14 cellular contexts compared by ENCODE assay signal in genomic region chr20:32079655-32080109, GRCh38. TPM values are rescaled to one million over a fixed set of nuclear protein-coding genes. Genes with fewer than 3 reads are reported as not detected.
A peak's percentile ranks its signal among the peaks of the same experiment; 100 is the strongest.
DNase-seq lines count a peak whose midpoint lies in the region; ATAC-seq and TF ChIP-seq lines count a peak whose summit lies in the region.
"Had no signal": no experiment of that assay in that cellular context is flagged by ENCODE, and none has a peak within 500 bp of the region (broad histone marks: within the 10 kb centered on the region; RNA-seq: fewer than 3 reads in every experiment).

No MANE protein-coding gene starts in this region.

- H3K36me3 ChIP-seq in osteoblast (ENCODE audit: insufficient read depth, low read length): no peaks in the 10 kb centered on the region
- H3K36me3 ChIP-seq in naive thymus-derived CD4-positive, alpha-beta T cell (ENCODE audit: control insufficient read depth in 2 of 3, insufficient read depth in 3 of 3, low read length in 3 of 3): no peaks in the 10 kb centered on the region
- H3K36me3 ChIP-seq: MG63 had no signal

- ATAC-seq in WTC11 (peak; percentile 59), HG03460 (IDR thresholded peaks at IDR 0.05; ENCODE audit: unreplicated experiment) (no peak)
- no peak for ATAC-seq in naive thymus-derived CD4-positive, alpha-beta T cell
- ATAC-seq: PC-3 had no signal

- no peaks in the 10 kb centered on the region for H3K36me3 Mint-ChIP-seq in WTC11
- no peaks in the 10 kb centered on the region for H3K36me3 Mint-ChIP-seq in naive thymus-derived CD4-positive, alpha-beta T cell

- H3K27ac ChIP-seq in HL-60 (replicated peaks): peak overlapping the region; percentile 60
- no peak overlapping the region for H3K27ac ChIP-seq in osteoblast (ENCODE audit: low read depth, low read length)
- no peak overlapping the region for H3K27ac ChIP-seq in naive thymus-derived CD4-positive, alpha-beta T cell (ENCODE audit: low read depth, low read length)

- no peaks in the 10 kb centered on the region for H3K9me3 ChIP-seq in osteoblast (ENCODE audit: low read depth, low read length)
- no peaks in the 10 kb centered on the region for H3K9me3 ChIP-seq in naive thymus-derived CD4-positive, alpha-beta T cell (ENCODE audit: control insufficient read depth in 2 of 3, low read length in 3 of 3)
- H3K9me3 ChIP-seq: MG63, SK-N-SH had no signal

- 0 out of 2 replicates have a peak, but pooled peaks cover 4% of the 10 kb centered on the region for H3K4me1 Mint-ChIP-seq in WTC11
- H3K4me1 Mint-ChIP-seq in naive thymus-derived CD4-positive, alpha-beta T cell: no peaks in the 10 kb centered on the region

- H4K20me1 ChIP-seq in osteoblast (ENCODE audit: insufficient read depth, low read length): no peaks in the 10 kb centered on the region

- DNase-seq in ELF-1 (ENCODE audit: low read depth, low spot score) (peak; percentile 15), HL-60 (ENCODE audit: low read depth in 1 of 2, low spot score in 1 of 2) (no peak), WTC11 (ENCODE audit: low spot score) (no peak), osteoblast (ENCODE audit: insufficient read length, low spot score, missing footprints) (peak; percentile 70)
- no peak for DNase-seq in naive thymus-derived CD4-positive, alpha-beta T cell
- no peak for DNase-seq in activated T-cell treated with anti-CD3 and anti-CD28 coated beads, Interleukin-2, amount 50 U/mL, for 1 hour
- DNase-seq: C1 segment of cervical spinal cord, COR-L47, MG63, NCI-H1105 treated with DMSO at 0.1 percent for 48 hours, NCI-H2029, PC-3, SK-N-SH had no signal

- no peak for TF ChIP-seq CTCF in HL-60 (IDR thresholded peaks at IDR 0.05; ENCODE audit: insufficient read depth, low read length)
- TF ChIP-seq CTCF in WTC11 (IDR thresholded peaks at IDR 0.05): no peak
- TF ChIP-seq CTCF in osteoblast (IDR thresholded peaks at IDR 0.05; ENCODE audit: extremely low read depth, low read depth, low read length): no peak

- no peak overlapping the region for H3K4me3 Mint-ChIP-seq in WTC11
- H3K4me3 Mint-ChIP-seq in naive thymus-derived CD4-positive, alpha-beta T cell: no peak overlapping the region

- intact Hi-C loops in naive thymus-derived CD4-positive, alpha-beta T cell (cut with micrococcal nuclease): no loop called here

- no peak overlapping the region for H3K4me2 ChIP-seq in osteoblast (ENCODE audit: insufficient read depth, low read length)
- H3K4me2 ChIP-seq: SK-N-SH had no signal

- POLR2A ChIA-PET in WTC11 (lab: Charles Lee): no interaction called here
- POLR2A ChIA-PET in naive thymus-derived CD4-positive, alpha-beta T cell (lab: Charles Lee): no interaction called here

- no peak overlapping the region for H2AFZ ChIP-seq in osteoblast (ENCODE audit: low read length)

- CTCF ChIA-PET in WTC11 (lab: Charles Lee): interaction anchor here (0.5 to 2.0 kb wide), 5 partner anchors 12 to 62 kb away, joined by 4 to 5 read pairs (median 4); no protein-coding TSS in a partner anchor
- CTCF ChIA-PET in naive thymus-derived CD4-positive, alpha-beta T cell (lab: Charles Lee): interaction anchor here (0.9 to 3.0 kb wide), 2 partner anchors 12 to 38 kb away, joined by 4 to 9 read pairs; no protein-coding TSS in a partner anchor

- no peaks in the 10 kb centered on the region for H3K9me3 Mint-ChIP-seq in WTC11
- peaks cover 0 to 2% (median 0%) of the 10 kb centered on the region in 11 donors for H3K9me3 Mint-ChIP-seq in naive thymus-derived CD4-positive, alpha-beta T cell

- H3K79me2 ChIP-seq in osteoblast (ENCODE audit: insufficient read depth, low read length): no peaks in the 10 kb centered on the region

- H3K4me1 ChIP-seq in osteoblast (ENCODE audit: insufficient read depth, low read length): no peaks in the 10 kb centered on the region
- H3K4me1 ChIP-seq in naive thymus-derived CD4-positive, alpha-beta T cell (ENCODE audit: control insufficient read depth in 2 of 2, insufficient read depth in 2 of 2, low read length in 2 of 2): no peaks in the 10 kb centered on the region

- H3K27ac Mint-ChIP-seq in WTC11: no peak overlapping the region
- H3K27ac Mint-ChIP-seq in naive thymus-derived CD4-positive, alpha-beta T cell: no peak overlapping the region

- H3K27me3 ChIP-seq in HL-60 (ENCODE audit: insufficient read depth, poor library complexity, severe bottlenecking) (no peaks in the 10 kb centered on the region), osteoblast (ENCODE audit: insufficient read depth, low read length) (peaks cover 17% of the 10 kb centered on the region)
- H3K27me3 ChIP-seq in naive thymus-derived CD4-positive, alpha-beta T cell (ENCODE audit: control insufficient read depth in 2 of 2, insufficient read depth in 2 of 2, low read length in 2 of 2): no peaks in the 10 kb centered on the region
- H3K27me3 ChIP-seq: MG63 had no signal

- no peak overlapping the region for H3K4me3 ChIP-seq in HL-60 (replicated peaks; ENCODE audit: insufficient read depth, low read length)
- no peak overlapping the region for H3K4me3 ChIP-seq in osteoblast (ENCODE audit: insufficient read depth, low read length)
- H3K4me3 ChIP-seq in naive thymus-derived CD4-positive, alpha-beta T cell (ENCODE audit: low read length): no peak overlapping the region
- H3K4me3 ChIP-seq: MG63 had no signal

- H3K27me3 Mint-ChIP-seq in WTC11 (ENCODE audit: low read depth): no peaks in the 10 kb centered on the region; the same call in 1 of the 2 replicates
- H3K27me3 Mint-ChIP-seq in naive thymus-derived CD4-positive, alpha-beta T cell: peaks cover 0 to 24% (median 11%) of the 10 kb centered on the region in 5 donors

TF ChIP-seq in WTC11, 78 proteins besides CTCF, POLR2A, EP300 and RAD21:
- no peak for TF ChIP-seq HMGA2 (CRISPR knock-in tag; IDR thresholded peaks at IDR 0.05)
- peak; percentile 93 for TF ChIP-seq ZNF121 (CRISPR knock-in tag; IDR thresholded peaks at IDR 0.05)

RNA-seq across cellular contexts. Expression of gene HCK, which starts 27.6 kb away (rescaled TPM):
- 1.2 to 1.4 TPM (median 1.3 TPM) in 3 replicates for total RNA-seq in WTC11 (2021)
- 0.36 TPM in 1 of 2 replicates, not detected in the other for total RNA-seq in osteoblast
- total RNA-seq in naive thymus-derived CD4-positive, alpha-beta T cell: 100 to 1,000 TPM in 1 of 5 experiments, 10 to 100 TPM in 1, 1 to 10 TPM in 2, under 1 TPM in 1; 0.51 to 129 (median 1.9) TPM
- polyA plus RNA-seq in naive thymus-derived CD4-positive, alpha-beta T cell: under 1 TPM; 0.09 to 0.46 TPM
- total RNA-seq: PC-3 had no signal
- polyA plus RNA-seq: SK-N-SH had no signal

RNA-seq across cellular contexts. Expression of gene TM9SF4, which starts 29.8 kb away (rescaled TPM):
- total RNA-seq in WTC11 (2021) (44.8 to 54.9 TPM (median 50.6 TPM) in 3 replicates), osteoblast (46.9 and 48.1 TPM in 2 replicates)
- 10 to 100 TPM; 35.2 to 61.0 (median 41.5) TPM for total RNA-seq in naive thymus-derived CD4-positive, alpha-beta T cell
- polyA plus RNA-seq in naive thymus-derived CD4-positive, alpha-beta T cell: 10 to 100 TPM; 31.2 to 48.0 TPM

Comparison
In these comparisons a context has a peak if more than half of its experiments do, and no peak if none do; other contexts are left out.
1. DNase-seq: peak in ELF-1 (single experiment) and osteoblast (single experiment); none in HL-60 (0 of 2), WTC11 (single experiment), naive thymus-derived CD4-positive, alpha-beta T cell (0 of 9) and activated T-cell treated with anti-CD3 and anti-CD28 coated beads, Interleukin-2, amount 50 U/mL, for 1 hour (single experiment).